In the genomic region with DNA sequence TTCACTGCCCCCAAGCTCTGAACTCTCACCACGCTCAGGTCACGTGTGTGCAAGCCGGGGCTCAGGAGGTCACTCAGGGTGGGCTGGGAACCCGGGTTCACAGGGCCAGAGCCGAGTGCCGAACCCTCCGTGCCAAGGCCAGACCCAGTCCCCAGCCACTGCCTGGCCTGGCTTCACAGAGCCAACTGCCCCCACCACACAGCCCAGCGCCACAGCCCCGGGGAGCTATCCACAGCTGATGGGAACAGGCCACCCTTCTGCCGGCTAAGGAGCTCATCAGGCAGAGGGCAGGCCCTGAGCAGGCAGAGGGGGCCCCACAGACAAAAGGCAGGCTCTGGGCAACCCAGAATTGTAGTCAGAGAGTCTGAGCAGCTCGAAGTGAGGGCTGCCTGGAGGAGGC, we compare ENCODE assay signal across 1 cellular context.
TF ChIP-seq lines count a peak whose summit lies in the region.

No MANE protein-coding gene starts in this region.

TF ChIP-seq in GM23338, 12 proteins besides CTCF, POLR2A, EP300 and RAD21:
- TF ChIP-seq STAT1 (IDR thresholded peaks at IDR 0.05; ENCODE audit: unreplicated experiment) = no peak
- TF ChIP-seq, protein P1, sequence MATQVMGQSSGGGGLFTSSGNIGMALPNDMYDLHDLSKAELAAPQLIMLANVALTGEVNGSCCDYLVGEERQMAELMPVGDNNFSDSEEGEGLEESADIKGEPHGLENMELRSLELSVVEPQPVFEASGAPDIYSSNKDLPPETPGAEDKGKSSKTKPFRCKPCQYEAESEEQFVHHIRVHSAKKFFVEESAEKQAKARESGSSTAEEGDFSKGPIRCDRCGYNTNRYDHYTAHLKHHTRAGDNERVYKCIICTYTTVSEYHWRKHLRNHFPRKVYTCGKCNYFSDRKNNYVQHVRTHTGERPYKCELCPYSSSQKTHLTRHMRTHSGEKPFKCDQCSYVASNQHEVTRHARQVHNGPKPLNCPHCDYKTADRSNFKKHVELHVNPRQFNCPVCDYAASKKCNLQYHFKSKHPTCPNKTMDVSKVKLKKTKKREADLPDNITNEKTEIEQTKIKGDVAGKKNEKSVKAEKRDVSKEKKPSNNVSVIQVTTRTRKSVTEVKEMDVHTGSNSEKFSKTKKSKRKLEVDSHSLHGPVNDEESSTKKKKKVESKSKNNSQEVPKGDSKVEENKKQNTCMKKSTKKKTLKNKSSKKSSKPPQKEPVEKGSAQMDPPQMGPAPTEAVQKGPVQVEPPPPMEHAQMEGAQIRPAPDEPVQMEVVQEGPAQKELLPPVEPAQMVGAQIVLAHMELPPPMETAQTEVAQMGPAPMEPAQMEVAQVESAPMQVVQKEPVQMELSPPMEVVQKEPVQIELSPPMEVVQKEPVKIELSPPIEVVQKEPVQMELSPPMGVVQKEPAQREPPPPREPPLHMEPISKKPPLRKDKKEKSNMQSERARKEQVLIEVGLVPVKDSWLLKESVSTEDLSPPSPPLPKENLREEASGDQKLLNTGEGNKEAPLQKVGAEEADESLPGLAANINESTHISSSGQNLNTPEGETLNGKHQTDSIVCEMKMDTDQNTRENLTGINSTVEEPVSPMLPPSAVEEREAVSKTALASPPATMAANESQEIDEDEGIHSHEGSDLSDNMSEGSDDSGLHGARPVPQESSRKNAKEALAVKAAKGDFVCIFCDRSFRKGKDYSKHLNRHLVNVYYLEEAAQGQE (IDR thresholded peaks at IDR 0.05; ENCODE audit: unreplicated experiment) = no peak
- TF ChIP-seq, protein P2, sequence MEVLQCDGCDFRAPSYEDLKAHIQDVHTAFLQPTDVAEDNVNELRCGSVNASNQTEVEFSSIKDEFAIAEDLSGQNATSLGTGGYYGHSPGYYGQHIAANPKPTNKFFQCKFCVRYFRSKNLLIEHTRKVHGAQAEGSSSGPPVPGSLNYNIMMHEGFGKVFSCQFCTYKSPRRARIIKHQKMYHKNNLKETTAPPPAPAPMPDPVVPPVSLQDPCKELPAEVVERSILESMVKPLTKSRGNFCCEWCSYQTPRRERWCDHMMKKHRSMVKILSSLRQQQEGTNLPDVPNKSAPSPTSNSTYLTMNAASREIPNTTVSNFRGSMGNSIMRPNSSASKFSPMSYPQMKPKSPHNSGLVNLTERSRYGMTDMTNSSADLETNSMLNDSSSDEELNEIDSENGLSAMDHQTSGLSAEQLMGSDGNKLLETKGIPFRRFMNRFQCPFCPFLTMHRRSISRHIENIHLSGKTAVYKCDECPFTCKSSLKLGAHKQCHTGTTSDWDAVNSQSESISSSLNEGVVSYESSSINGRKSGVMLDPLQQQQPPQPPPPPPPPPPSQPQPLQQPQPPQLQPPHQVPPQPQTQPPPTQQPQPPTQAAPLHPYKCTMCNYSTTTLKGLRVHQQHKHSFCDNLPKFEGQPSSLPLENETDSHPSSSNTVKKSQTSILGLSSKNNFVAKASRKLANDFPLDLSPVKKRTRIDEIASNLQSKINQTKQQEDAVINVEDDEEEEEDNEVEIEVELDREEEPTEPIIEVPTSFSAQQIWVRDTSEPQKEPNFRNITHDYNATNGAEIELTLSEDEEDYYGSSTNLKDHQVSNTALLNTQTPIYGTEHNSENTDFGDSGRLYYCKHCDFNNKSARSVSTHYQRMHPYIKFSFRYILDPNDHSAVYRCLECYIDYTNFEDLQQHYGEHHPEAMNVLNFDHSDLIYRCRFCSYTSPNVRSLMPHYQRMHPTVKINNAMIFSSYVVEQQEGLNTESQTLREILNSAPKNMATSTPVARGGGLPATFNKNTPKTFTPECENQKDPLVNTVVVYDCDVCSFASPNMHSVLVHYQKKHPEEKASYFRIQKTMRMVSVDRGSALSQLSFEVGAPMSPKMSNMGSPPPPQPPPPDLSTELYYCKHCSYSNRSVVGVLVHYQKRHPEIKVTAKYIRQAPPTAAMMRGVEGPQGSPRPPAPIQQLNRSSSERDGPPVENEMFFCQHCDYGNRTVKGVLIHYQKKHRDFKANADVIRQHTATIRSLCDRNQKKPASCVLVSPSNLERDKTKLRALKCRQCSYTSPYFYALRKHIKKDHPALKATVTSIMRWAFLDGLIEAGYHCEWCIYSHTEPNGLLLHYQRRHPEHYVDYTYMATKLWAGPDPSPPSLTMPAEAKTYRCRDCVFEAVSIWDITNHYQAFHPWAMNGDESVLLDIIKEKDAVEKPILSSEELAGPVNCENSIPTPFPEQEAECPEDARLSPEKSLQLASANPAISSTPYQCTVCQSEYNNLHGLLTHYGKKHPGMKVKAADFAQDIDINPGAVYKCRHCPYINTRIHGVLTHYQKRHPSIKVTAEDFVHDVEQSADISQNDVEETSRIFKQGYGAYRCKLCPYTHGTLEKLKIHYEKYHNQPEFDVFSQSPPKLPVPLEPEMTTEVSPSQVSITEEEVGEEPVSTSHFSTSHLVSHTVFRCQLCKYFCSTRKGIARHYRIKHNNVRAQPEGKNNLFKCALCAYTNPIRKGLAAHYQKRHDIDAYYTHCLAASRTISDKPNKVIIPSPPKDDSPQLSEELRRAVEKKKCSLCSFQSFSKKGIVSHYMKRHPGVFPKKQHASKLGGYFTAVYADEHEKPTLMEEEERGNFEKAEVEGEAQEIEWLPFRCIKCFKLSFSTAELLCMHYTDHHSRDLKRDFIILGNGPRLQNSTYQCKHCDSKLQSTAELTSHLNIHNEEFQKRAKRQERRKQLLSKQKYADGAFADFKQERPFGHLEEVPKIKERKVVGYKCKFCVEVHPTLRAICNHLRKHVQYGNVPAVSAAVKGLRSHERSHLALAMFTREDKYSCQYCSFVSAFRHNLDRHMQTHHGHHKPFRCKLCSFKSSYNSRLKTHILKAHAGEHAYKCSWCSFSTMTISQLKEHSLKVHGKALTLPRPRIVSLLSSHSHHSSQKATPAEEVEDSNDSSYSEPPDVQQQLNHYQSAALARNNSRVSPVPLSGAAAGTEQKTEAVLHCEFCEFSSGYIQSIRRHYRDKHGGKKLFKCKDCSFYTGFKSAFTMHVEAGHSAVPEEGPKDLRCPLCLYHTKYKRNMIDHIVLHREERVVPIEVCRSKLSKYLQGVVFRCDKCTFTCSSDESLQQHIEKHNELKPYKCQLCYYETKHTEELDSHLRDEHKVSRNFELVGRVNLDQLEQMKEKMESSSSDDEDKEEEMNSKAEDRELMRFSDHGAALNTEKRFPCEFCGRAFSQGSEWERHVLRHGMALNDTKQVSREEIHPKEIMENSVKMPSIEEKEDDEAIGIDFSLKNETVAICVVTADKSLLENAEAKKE (CRISPR knock-in tag; IDR thresholded peaks at IDR 0.05) = no peak
